In the genomic region with DNA sequence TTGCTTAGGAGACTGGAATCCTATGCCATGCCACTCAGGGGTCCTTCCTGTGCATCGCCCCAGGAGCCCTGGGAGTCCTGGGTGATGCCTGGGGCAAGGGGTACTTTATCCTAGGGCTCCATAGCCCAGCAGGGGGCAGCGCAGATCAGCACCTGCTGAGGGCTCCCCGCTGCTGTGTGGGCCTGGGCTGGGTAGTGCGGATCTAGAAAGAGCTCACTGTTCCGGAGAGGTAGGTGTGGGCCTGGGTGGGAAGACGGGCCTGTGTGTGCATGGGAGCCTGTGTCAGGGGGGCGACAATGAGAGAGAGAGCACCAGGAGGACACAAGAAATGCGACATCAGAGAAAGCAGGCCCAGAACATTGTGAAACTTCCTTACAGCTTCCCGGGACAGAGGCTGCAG, we compare ENCODE assay signal across 8 cellular contexts. TPM values are rescaled to one million over a fixed set of nuclear protein-coding genes. Genes with fewer than 3 reads are reported as not detected.
DNase-seq lines count a peak whose midpoint lies in the region; ATAC-seq, FAIRE-seq and TF ChIP-seq lines count a peak whose summit lies in the region.

No MANE protein-coding gene starts in this region.

- H3K4me1 Mint-ChIP-seq in Caco-2 (ENCODE audit: low read depth, unreplicated experiment), result peaks cover 11% of the 10 kb centered on the region
- no peaks in the 10 kb centered on the region for H3K4me1 Mint-ChIP-seq in activated T-cell treated with anti-CD3 and anti-CD28 coated beads, Interleukin-2, amount 50 U/mL, for 4 hours (ENCODE audit: low read depth)

- H3K27me3 Mint-ChIP-seq in Caco-2 (ENCODE audit: insufficient read depth, unreplicated experiment), result no peaks in the 10 kb centered on the region
- peaks cover 10% of the 10 kb centered on the region for H3K27me3 Mint-ChIP-seq in activated T-cell treated with anti-CD3 and anti-CD28 coated beads, Interleukin-2, amount 50 U/mL, for 4 hours (ENCODE audit: low read depth)

- FAIRE-seq in HTR-8/SVneo (lab: Jason Lieb, UNC), result no peak
- no peak for FAIRE-seq in small intestine (lab: Jason Lieb, UNC)

- no peak overlapping the region for H3K4me3 ChIP-seq in Caco-2 (ENCODE audit: low read depth, low read length)
- no peak overlapping the region for H3K4me3 ChIP-seq in small intestine (ENCODE audit: low read depth in 1 of 2, low read length in 2 of 2)

- H3K4me1 ChIP-seq in Caco-2 (0 out of 2 replicates have a peak, but pooled peaks cover 1% of the 10 kb centered on the region), small intestine (ENCODE audit: control insufficient read depth in 2 of 2, insufficient read depth in 1 of 2, low read depth in 1 of 2, low read length in 1 of 2) (peaks cover 0 to 4% of the 10 kb centered on the region in 2 donors)

- H3K4me3 Mint-ChIP-seq in Caco-2 (ENCODE audit: unreplicated experiment), result no peak overlapping the region
- H3K4me3 Mint-ChIP-seq in activated T-cell treated with anti-CD3 and anti-CD28 coated beads, Interleukin-2, amount 50 U/mL, for 4 hours, result no peak overlapping the region

- H3K27me3 ChIP-seq in Caco-2 (replicated peaks; ENCODE audit: control insufficient read depth, insufficient read depth, low read length) (no peaks in the 10 kb centered on the region), small intestine (ENCODE audit: control insufficient read depth in 2 of 2, insufficient read depth in 2 of 2, low read length in 2 of 2) (no peaks in the 10 kb centered on the region)

- BruUV-seq in Caco-2 (replicated peaks; lab: Mats Ljungman, UMichigan), result no TSS peak

- no peaks in the 10 kb centered on the region for H3K36me3 ChIP-seq in Caco-2 (ENCODE audit: control insufficient read depth, insufficient read depth, low read length)
- no peaks in the 10 kb centered on the region for H3K36me3 ChIP-seq in small intestine (ENCODE audit: control insufficient read depth in 2 of 2, insufficient read depth in 2 of 2, low read length in 2 of 2)

- intact Hi-C loops in Caco-2 (cut with micrococcal nuclease; ENCODE audit: unreplicated experiment) (loop anchor here (1.0 to 2.0 kb wide), 2 partner anchors 45 to 352 kb away; no protein-coding TSS in a partner anchor), left cardiac atrium (cut with DNase I) (no loop called here)

- H3K27ac Mint-ChIP-seq in Caco-2 (ENCODE audit: unreplicated experiment), result no peak overlapping the region

- no peaks in the 10 kb centered on the region for H3K9me3 Mint-ChIP-seq in Caco-2 (ENCODE audit: unreplicated experiment)
- H3K9me3 Mint-ChIP-seq in activated T-cell treated with anti-CD3 and anti-CD28 coated beads, Interleukin-2, amount 50 U/mL, for 4 hours, result no peaks in the 10 kb centered on the region

- CTCF ChIA-PET in Caco-2 (lab: Charles Lee), result interaction anchor here (0.6 to 2.5 kb wide), 12 partner anchors 10 to 221 kb away, joined by 3 to 19 read pairs (median 6); no protein-coding TSS in a partner anchor

- WGBS in small intestine, 3 donors, result 23 to 61% (median 27%) methylated on average over 9 of the region's 9 CpGs

- peak overlapping the region in 1 of 2 donors; percentile 56 for H3K27ac ChIP-seq in small intestine (ENCODE audit: low read depth in 1 of 2, low read length in 1 of 2)

- H3K36me3 Mint-ChIP-seq in Caco-2 (ENCODE audit: insufficient read depth, unreplicated experiment), result no peaks in the 10 kb centered on the region
- H3K36me3 Mint-ChIP-seq in activated T-cell treated with anti-CD3 and anti-CD28 coated beads, Interleukin-2, amount 50 U/mL, for 4 hours (ENCODE audit: insufficient read depth), result no peaks in the 10 kb centered on the region

- peak; percentile 32 to 63 for ATAC-seq in activated T-cell treated with anti-CD3 and anti-CD28 coated beads, Interleukin-2, amount 50 U/mL, for 4 hours
- ATAC-seq in left cardiac atrium (peak; percentile 48 to 53), HG02852 (IDR thresholded peaks at IDR 0.05; ENCODE audit: unreplicated experiment) (no peak)

- TF ChIP-seq CTCF in Caco-2 (IDR thresholded peaks at IDR 0.05; ENCODE audit: insufficient read depth in 1 of 2, low read depth in 1 of 2, low read length in 1 of 2, severe bottlenecking in 1 of 2, unreplicated experiment in 1 of 2), result peak; percentile 64 to 65

- POLR2A ChIA-PET in Caco-2 (lab: Charles Lee), result no interaction called here

- no peaks in the 10 kb centered on the region for H3K9me3 ChIP-seq in Caco-2
- H3K9me3 ChIP-seq in small intestine (ENCODE audit: control insufficient read depth, low read depth), result no peaks in the 10 kb centered on the region

- DNase-seq in Caco-2, result peak; percentile 58 to 76
- DNase-seq in HTR-8/SVneo (ENCODE audit: insufficient read length, low spot score), result peak; percentile 50
- DNase-seq in activated T-cell treated with anti-CD3 and anti-CD28 coated beads, Interleukin-2, amount 50 U/mL, for 4 hours, result no peak
- peak; percentile 76 for DNase-seq in left cardiac atrium
- DNase-seq in small intestine, result peak; percentile 77
- DNase-seq in foreskin melanocyte, result no peak
- no peak for DNase-seq in DMS114 treated with DMSO at 0.1 percent for 48 hours (lab: John Stamatoyannopoulos, UW; ENCODE audit: unreplicated experiment)

RNA-seq across cellular contexts. Expression of gene DAB2IP, which starts 11.4 kb away (rescaled TPM):
- total RNA-seq in Caco-2 (2022) (18.0 and 26.0 TPM in 2 replicates), left cardiac atrium (10 to 100 TPM; 41.6 to 58.3 TPM)
- total RNA-seq in activated T-cell treated with anti-CD3 and anti-CD28 coated beads, Interleukin-2, amount 50 U/mL, for 4 hours, result under 1 TPM; 0.14 to 0.24 (median 0.18) TPM
- polyA plus RNA-seq in small intestine, result 10 to 100 TPM; 13.8 to 39.0 (median 20.1) TPM

Comparison
In these comparisons a context has a peak if more than half of its experiments do, and no peak if none do; other contexts are left out.
1. DNase-seq: peak in Caco-2 (2 of 2), HTR-8/SVneo (single experiment), left cardiac atrium (single experiment) and small intestine (single experiment); none in activated T-cell treated with anti-CD3 and anti-CD28 coated beads, Interleukin-2, amount 50 U/mL, for 4 hours (single experiment), foreskin melanocyte (single experiment) and DMS114 treated with DMSO at 0.1 percent for 48 hours (single experiment).
2. RNA of gene DAB2IP, which starts 11.4 kb away (total RNA-seq): 41.6 to 58.3 TPM in left cardiac atrium and 18.0 to 26.0 TPM in Caco-2; 0.14 to 0.24 TPM in activated T-cell treated with anti-CD3 and anti-CD28 coated beads, Interleukin-2, amount 50 U/mL, for 4 hours; every median in the first group is over 10 times any median in the second.